Comparison of ENCODE assay signal across 8 cellular contexts in genomic region chr7:151028131-151028947, GRCh38. TPM values are rescaled to one million over a fixed set of nuclear protein-coding genes. Genes with fewer than 3 reads are reported as not detected.
DNase-seq lines count a peak whose midpoint lies in the region; ATAC-seq and TF ChIP-seq lines count a peak whose summit lies in the region.

Gene ABCB8 (plus strand): TSS chr7:151028450. CDS start chr7:151028516, 66 bp downstream.

- 0 to 1% (median 1%) methylated on average over 36 to 53 of the region's 53 CpGs for WGBS in heart left ventricle, 4 donors
- 0 to 1% methylated on average over 14 to 46 of the region's 53 CpGs for WGBS in upper lobe of left lung, 2 donors

- H3K27me3 ChIP-seq in heart left ventricle (peaks cover 0 to 4% (median 0%) of the 10 kb centered on the region in 9 donors), upper lobe of left lung (no peaks in the 10 kb centered on the region)

- DNase-seq in GM13977 (ENCODE audit: low spot score): peak; percentile 100
- DNase-seq in NCI-H146 treated with DMSO at 0.1 percent for 48 hours (lab: John Stamatoyannopoulos, UW; ENCODE audit: unreplicated experiment): peak; percentile 96
- peak; percentile 97 for DNase-seq in amniotic epithelial cell (ENCODE audit: low read depth)
- DNase-seq in heart left ventricle: peak; percentile 96 to 99 (median 98)
- peak; percentile 92 to 99 (median 96) for DNase-seq in posterior cingulate gyrus
- DNase-seq in upper lobe of left lung: peak; percentile 95 to 99

- TF ChIP-seq EP300 in upper lobe of left lung (IDR thresholded peaks at IDR 0.05): no peak

- peaks cover 0 to 14% (median 6%) of the 10 kb centered on the region in 9 donors for H3K36me3 ChIP-seq in heart left ventricle
- peaks cover 0 to 6% (median 1%) of the 10 kb centered on the region in 4 donors for H3K36me3 ChIP-seq in upper lobe of left lung

- TF ChIP-seq CTCF in GM13977 (IDR thresholded peaks at IDR 0.05; ENCODE audit: extremely low read depth, insufficient read depth, missing control alignments) (peak; percentile 35), heart left ventricle (IDR thresholded peaks at IDR 0.05) (peak; percentile 43 to 77 (median 60)), upper lobe of left lung (IDR thresholded peaks at IDR 0.05) (peak; percentile 35 to 76 (median 65))

- intact Hi-C loops in T-helper 1 cell treated with Interleukin-12 subunit alpha and Interleukin-12 subunit beta and Interleukin-4 antibody, amounts not matched to agents 30 ng/mL and 1 ng/mL, for 36 hours (cut with micrococcal nuclease): loop anchor here (1.0 kb wide), 14 partner anchors 10 to 1190 kb away; partner anchors contain the start of genes ABCF2, CHPF2, NUB1 and TMUB1
- intact Hi-C loops in heart left ventricle (cut with DNase I): loop anchor here in 7 of 10 donors (1.0 to 10.0 kb wide), 11 partner anchors 30 to 661 kb away; partner anchors contain the start of genes SLC4A2 (in 3 of the 7), AGAP3 (in 1 of the 7) and REPIN1 (in 1 of the 7)
- intact Hi-C loops in posterior cingulate gyrus (cut with DNase I): loop anchor here (1.0 to 2.0 kb wide), 2 partner anchors 30 to 58 kb away; partner anchors contain the start of gene AGAP3

- ATAC-seq in HG02884 (IDR thresholded peaks at IDR 0.05; ENCODE audit: unreplicated experiment): peak; percentile 94
- ATAC-seq in heart left ventricle: peak; percentile 96 to 98 (median 96)
- ATAC-seq in upper lobe of left lung (ENCODE audit: low FRiP score in 2 of 2): peak; percentile 96 to 99

- H3K27ac ChIP-seq in heart left ventricle (peak within 1 kb of the TSS; percentile 15 to 90 (median 85)), upper lobe of left lung (peak within 1 kb of the TSS; percentile 70 to 87 (median 74))

- TF ChIP-seq POLR2A in heart left ventricle (IDR thresholded peaks at IDR 0.05) (peak in 1 of 2 donors; percentile 74), upper lobe of left lung (IDR thresholded peaks at IDR 0.05) (peak in 3 of 4 donors; percentile 45 to 77 (median 73))

- H3K4me1 ChIP-seq in heart left ventricle (peaks cover 0 to 22% (median 15%) of the 10 kb centered on the region in 12 donors), upper lobe of left lung (peaks cover 10 to 28% (median 14%) of the 10 kb centered on the region in 4 donors)

- in situ Hi-C loops in GM13977 (cut with MboI; ENCODE audit: low pct_unique_long_range_greater_than_20kb, low sequenced_read_pairs, unreplicated experiment): no loop called here

- H3K9me3 ChIP-seq in heart left ventricle (no peaks in the 10 kb centered on the region), upper lobe of left lung (no peaks in the 10 kb centered on the region)

- H3K4me3 ChIP-seq in heart left ventricle (peak within 1 kb of the TSS; percentile 62 to 91 (median 76)), upper lobe of left lung (peak within 1 kb of the TSS; percentile 53 to 85 (median 76))

RNA-seq across cellular contexts. Expression of gene ABCB8, which starts in this region (rescaled TPM):
- total RNA-seq in T-helper 1 cell treated with Interleukin-12 subunit alpha and Interleukin-12 subunit beta and Interleukin-4 antibody, amounts not matched to agents 30 ng/mL and 1 ng/mL, for 36 hours: 53.8 and 64.4 TPM in 2 replicates
- total RNA-seq in heart left ventricle (10 to 100 TPM; 13.6 to 34.5 (median 26.0) TPM), upper lobe of left lung (10 to 100 TPM; 38.3 to 58.7 (median 42.5) TPM)
- polyA plus RNA-seq in heart left ventricle: 10 to 100 TPM; 20.9 to 29.0 TPM

Comparison
In these comparisons a context has a peak if more than half of its experiments do, and no peak if none do; other contexts are left out.
1. Peak in every context shown above with its lines: DNase-seq, ATAC-seq, H3K4me3 ChIP-seq and H3K27ac ChIP-seq.